Comparison of ENCODE assay signal across 30 cellular contexts in genomic region chr4:146182450-146182849, GRCh38. TPM values are rescaled to one million over a fixed set of nuclear protein-coding genes. Genes with fewer than 3 reads are reported as not detected.
DNase-seq lines count a peak whose midpoint lies in the region; ATAC-seq and FAIRE-seq lines count a peak whose summit lies in the region.
"Had no signal": no experiment of that assay in that cellular context is flagged by ENCODE, and none has a peak within 500 bp of the region (broad histone marks: within the 10 kb centered on the region; RNA-seq: fewer than 3 reads in every experiment).

No MANE protein-coding gene starts in this region.

- no peak overlapping the region for H3K4me3 Mint-ChIP-seq in activated naive CD4-positive, alpha-beta T cell treated with anti-CD3 and anti-CD28 coated beads, Interleukin-2, amount 50 U/mL, for 24 hours
- H3K4me3 Mint-ChIP-seq in activated naive CD4-positive, alpha-beta T cell treated with anti-CD3 and anti-CD28 coated beads for 36 hours = no peak overlapping the region
- H3K4me3 Mint-ChIP-seq: natural killer cell, T-cell had no signal

- DNase-seq in activated naive CD4-positive, alpha-beta T cell treated with anti-CD3 and anti-CD28 coated beads for 36 hours = no peak
- DNase-seq in NCI-H526 treated with DMSO at 0.1 percent for 48 hours (lab: John Stamatoyannopoulos, UW) (peak; percentile 81), small intestine (peak; percentile 23), NOMO-1 treated with dmso at 0.1 percent for 144 hours (lab: John Stamatoyannopoulos, UW; ENCODE audit: unreplicated experiment) (no peak), cortex of kidney (lab: John Stamatoyannopoulos, UW) (no peak)
- DNase-seq: activated CD4-positive, CD25-positive, alpha-beta regulatory T cell treated with anti-CD3 and anti-CD28 coated beads, Interleukin-2, amount 50 U/mL, for 72 hours; anterior cingulate cortex; colonic mucosa; effector memory CD4-positive, alpha-beta T cell; EL; head of caudate nucleus; KG1; kidney glomerular epithelial cell; lower lobe of right lung; natural killer cell; NCI-H524 treated with DMSO at 0.1 percent for 48 hours; occipital lobe; psoas muscle; RPMI8226; sigmoid colon; stimulated activated naive CD4-positive, alpha-beta T cell; T-cell; testis had no signal

- FAIRE-seq in small intestine (lab: Jason Lieb, UNC) = no peak
- FAIRE-seq: urothelium cell line had no signal

- H3K27me3 ChIP-seq in small intestine (ENCODE audit: control insufficient read depth in 2 of 2, insufficient read depth in 2 of 2, low read length in 2 of 2) = no peaks in the 10 kb centered on the region
- H3K27me3 ChIP-seq: BLaER1 treated with 17β-estradiol and CSF1 and Interleukin-3, amounts not matched to agents 10 nM and 100 nM; colonic mucosa; sigmoid colon; testis had no signal

- H3K4me3 ChIP-seq in small intestine (ENCODE audit: low read depth in 1 of 2, low read length in 2 of 2) = no peak overlapping the region
- H3K4me3 ChIP-seq: BLaER1 treated with 17β-estradiol and CSF1 and Interleukin-3, amounts not matched to agents 10 nM and 100 nM; colonic mucosa; lower lobe of right lung; psoas muscle; sigmoid colon; testis had no signal

- peaks cover 9% of the 10 kb centered on the region for H3K36me3 Mint-ChIP-seq in activated naive CD4-positive, alpha-beta T cell treated with anti-CD3 and anti-CD28 coated beads, Interleukin-2, amount 50 U/mL, for 24 hours
- peaks cover 13% of the 10 kb centered on the region for H3K36me3 Mint-ChIP-seq in activated naive CD4-positive, alpha-beta T cell treated with anti-CD3 and anti-CD28 coated beads for 36 hours (ENCODE audit: low read depth)
- H3K36me3 Mint-ChIP-seq: natural killer cell had no signal

- H3K27ac Mint-ChIP-seq in activated naive CD4-positive, alpha-beta T cell treated with anti-CD3 and anti-CD28 coated beads, Interleukin-2, amount 50 U/mL, for 24 hours = peak overlapping the region; percentile 83
- no peak overlapping the region for H3K27ac Mint-ChIP-seq in activated naive CD4-positive, alpha-beta T cell treated with anti-CD3 and anti-CD28 coated beads for 36 hours

- H3K36me3 ChIP-seq in small intestine (ENCODE audit: control insufficient read depth in 2 of 2, insufficient read depth in 2 of 2, low read length in 2 of 2) = peaks cover 4 to 14% of the 10 kb centered on the region in 2 donors
- H3K36me3 ChIP-seq: colonic mucosa had no signal

- peaks cover 54% of the 10 kb centered on the region for H3K4me1 Mint-ChIP-seq in activated naive CD4-positive, alpha-beta T cell treated with anti-CD3 and anti-CD28 coated beads, Interleukin-2, amount 50 U/mL, for 24 hours
- H3K4me1 Mint-ChIP-seq in activated naive CD4-positive, alpha-beta T cell treated with anti-CD3 and anti-CD28 coated beads for 36 hours (ENCODE audit: low read depth) = peaks cover 43% of the 10 kb centered on the region

- peak; percentile 55 for ATAC-seq in GM18868 (IDR thresholded peaks at IDR 0.05; ENCODE audit: unreplicated experiment)
- ATAC-seq: HCT116, lower lobe of right lung, natural killer cell, T-cell had no signal

- no peak overlapping the region for H3K27ac ChIP-seq in small intestine (ENCODE audit: low read depth in 1 of 2, low read length in 1 of 2)
- H3K27ac ChIP-seq: BLaER1 treated with 17β-estradiol and CSF1 and Interleukin-3, amounts not matched to agents 10 nM and 100 nM; colonic mucosa; lower lobe of right lung; psoas muscle; sigmoid colon; testis had no signal

- H3K9me3 ChIP-seq in small intestine (ENCODE audit: control insufficient read depth, low read depth) = no peaks in the 10 kb centered on the region
- H3K9me3 ChIP-seq: BLaER1 treated with 17β-estradiol and CSF1 and Interleukin-3, amounts not matched to agents 10 nM and 100 nM; colonic mucosa; lower lobe of right lung; psoas muscle; sigmoid colon; testis had no signal

- intact Hi-C loops in activated naive CD4-positive, alpha-beta T cell treated with anti-CD3 and anti-CD28 coated beads for 36 hours (cut with micrococcal nuclease) = no loop called here

- CTCF ChIA-PET in activated naive CD4-positive, alpha-beta T cell treated with anti-CD3 and anti-CD28 coated beads for 36 hours (lab: Charles Lee) = no interaction called here

- no peaks in the 10 kb centered on the region for H3K9me3 Mint-ChIP-seq in activated naive CD4-positive, alpha-beta T cell treated with anti-CD3 and anti-CD28 coated beads, Interleukin-2, amount 50 U/mL, for 24 hours
- H3K9me3 Mint-ChIP-seq in activated naive CD4-positive, alpha-beta T cell treated with anti-CD3 and anti-CD28 coated beads for 36 hours = no peaks in the 10 kb centered on the region
- H3K9me3 Mint-ChIP-seq: natural killer cell, T-cell had no signal

- 98 to 99% (median 99%) methylated on average over 3 of the region's 3 CpGs for WGBS in small intestine, 3 donors

- H3K4me1 ChIP-seq in small intestine (ENCODE audit: control insufficient read depth in 2 of 2, insufficient read depth in 1 of 2, low read depth in 1 of 2, low read length in 1 of 2) = peaks cover 0 to 13% of the 10 kb centered on the region in 2 donors
- H3K4me1 ChIP-seq: colonic mucosa had no signal

- H3K27me3 Mint-ChIP-seq in activated naive CD4-positive, alpha-beta T cell treated with anti-CD3 and anti-CD28 coated beads, Interleukin-2, amount 50 U/mL, for 24 hours = no peaks in the 10 kb centered on the region
- H3K27me3 Mint-ChIP-seq in activated naive CD4-positive, alpha-beta T cell treated with anti-CD3 and anti-CD28 coated beads for 36 hours (ENCODE audit: low read depth) = no peaks in the 10 kb centered on the region
- H3K27me3 Mint-ChIP-seq: T-cell had no signal

RNA-seq across cellular contexts. Expression of gene LSM6, which starts 6.9 kb away (rescaled TPM):
- total RNA-seq in activated naive CD4-positive, alpha-beta T cell treated with anti-CD3 and anti-CD28 coated beads for 36 hours = 10 to 100 TPM; 62.9 to 65.8 TPM
- 10 to 100 TPM; 36.5 to 75.8 (median 65.9) TPM for polyA plus RNA-seq in small intestine

RNA-seq across cellular contexts. Expression of gene REELD1, which starts 31.9 kb away (rescaled TPM):
- not detected for total RNA-seq in activated naive CD4-positive, alpha-beta T cell treated with anti-CD3 and anti-CD28 coated beads for 36 hours
- polyA plus RNA-seq in small intestine = 1 to 10 TPM in 1 of 3 donors, under 1 TPM in 2; 0.07 to 4.5 (median 0.54) TPM
- total RNA-seq: fibroblast of villous mesenchyme, occipital lobe, SK-MEL-5 had no signal

Comparison
In these comparisons a context has a peak if more than half of its experiments do, and no peak if none do; other contexts are left out.
1. DNase-seq: peak in NCI-H526 treated with DMSO at 0.1 percent for 48 hours (single experiment) and small intestine (single experiment); none in activated naive CD4-positive, alpha-beta T cell treated with anti-CD3 and anti-CD28 coated beads for 36 hours (single experiment), NOMO-1 treated with dmso at 0.1 percent for 144 hours (single experiment) and cortex of kidney (single experiment).